12 cellular contexts compared by ENCODE assay signal in the genomic region with DNA sequence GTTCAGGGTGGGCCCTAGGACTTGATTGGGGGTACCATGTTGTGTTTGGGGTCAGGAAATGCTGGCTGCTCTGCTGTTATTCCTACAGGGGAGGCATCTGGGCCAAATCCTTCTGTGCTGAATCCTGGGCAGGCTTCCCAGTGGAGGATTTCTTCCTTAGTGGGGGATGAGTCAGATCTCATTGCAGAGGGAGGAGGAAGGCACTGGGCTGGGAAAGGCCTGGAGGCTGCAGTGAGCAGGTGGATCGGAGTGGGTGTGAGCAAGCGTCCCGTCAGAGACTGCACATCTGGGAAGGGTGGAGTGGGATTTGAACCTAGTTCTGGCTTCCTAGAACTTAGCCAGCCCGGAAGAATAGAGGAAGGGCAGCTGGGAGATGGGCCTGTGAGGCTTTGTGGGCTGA. TPM values are rescaled to one million over a fixed set of nuclear protein-coding genes. Genes with fewer than 3 reads are reported as not detected.
DNase-seq lines count a peak whose midpoint lies in the region; ATAC-seq and TF ChIP-seq lines count a peak whose summit lies in the region.
"Had no signal": no experiment of that assay in that cellular context is flagged by ENCODE, and none has a peak within 500 bp of the region (broad histone marks: within the 10 kb centered on the region; RNA-seq: fewer than 3 reads in every experiment).

No MANE protein-coding gene starts in this region.

- H3K27me3 ChIP-seq in left lung, result peaks cover 6 to 12% of the 10 kb centered on the region in 2 donors

- peaks cover 0 to 51% of the 10 kb centered on the region in 2 donors for H3K36me3 ChIP-seq in left lung

- H3K27ac Mint-ChIP-seq in IgD-negative memory B cell, result peak overlapping the region in 2 of 3 donors; percentile 87 to 99
- H3K27ac Mint-ChIP-seq in memory B cell, result peak overlapping the region; percentile 38
- H3K27ac Mint-ChIP-seq: activated CD4-positive, alpha-beta T cell treated with anti-CD3 and anti-CD28 coated beads, Interleukin-2, amount 10 ng/mL, durations not matched to agents 7 days and 5 days; naive thymus-derived CD8-positive, alpha-beta T cell had no signal

- no peak for ATAC-seq in memory B cell (ENCODE audit: low read depth)
- no peak for ATAC-seq in activated CD4-positive, CD25-positive, alpha-beta regulatory T cell treated with anti-CD3 and anti-CD28 coated beads, Interleukin-2, amount 50 U/mL, for 24 hours
- no peak for ATAC-seq in GM19455 (IDR thresholded peaks at IDR 0.05; ENCODE audit: unreplicated experiment)
- no peak for ATAC-seq in left lung
- ATAC-seq: naive thymus-derived CD8-positive, alpha-beta T cell had no signal

- H3K27ac ChIP-seq in left lung, result no peak overlapping the region
- H3K27ac ChIP-seq: spleen had no signal

- H3K9me3 ChIP-seq in left lung, result no peaks in the 10 kb centered on the region
- H3K9me3 ChIP-seq: spleen had no signal

- H3K9me3 Mint-ChIP-seq in IgD-negative memory B cell (no peaks in the 10 kb centered on the region), memory B cell (no peaks in the 10 kb centered on the region)
- H3K9me3 Mint-ChIP-seq: activated CD4-positive, alpha-beta T cell treated with anti-CD3 and anti-CD28 coated beads, Interleukin-2, amount 10 ng/mL, durations not matched to agents 7 days and 5 days; naive thymus-derived CD8-positive, alpha-beta T cell had no signal

- intact Hi-C loops in left lung (cut with DNase I), result loop anchor here in 1 of 2 donors (10.0 kb wide), 1 partner anchor 110 kb away; no protein-coding TSS in a partner anchor

- DNase-seq in AG10803 (ENCODE audit: low read depth) (peak; percentile 78), cardiac fibroblast (ENCODE audit: low read depth in 2 of 2) (peak; percentile 72 to 73), memory B cell (ENCODE audit: low spot score in 2 of 2) (no peak), H4 (ENCODE audit: low spot score) (no peak), left lung (no peak)
- DNase-seq: activated CD4-positive, alpha-beta T cell treated with anti-CD3 and anti-CD28 coated beads, Interleukin-2, amount 10 ng/mL, durations not matched to agents 7 days and 5 days; naive thymus-derived CD8-positive, alpha-beta T cell; NCI-H82; spleen had no signal

- H3K4me1 ChIP-seq in left lung, result peaks cover 8 to 24% of the 10 kb centered on the region in 2 donors

- H3K36me3 Mint-ChIP-seq in IgD-negative memory B cell (peaks cover 4% of the 10 kb centered on the region), memory B cell (peaks cover 5% of the 10 kb centered on the region)

- H3K4me3 ChIP-seq in AG10803 (ENCODE audit: low read length) (no peak overlapping the region), cardiac fibroblast (replicated peaks in 1 of 2; ENCODE audit: low read depth in 2 of 2, low read length in 2 of 2) (no peak overlapping the region), left lung (no peak overlapping the region)
- H3K4me3 ChIP-seq: spleen had no signal

- H3K27me3 Mint-ChIP-seq in IgD-negative memory B cell (peaks cover 4% of the 10 kb centered on the region), memory B cell (peaks cover 2% of the 10 kb centered on the region)

- H3K4me3 Mint-ChIP-seq in IgD-negative memory B cell (peak overlapping the region in 1 of 4 donors; percentile 69), memory B cell (no peak overlapping the region)
- H3K4me3 Mint-ChIP-seq: activated CD4-positive, alpha-beta T cell treated with anti-CD3 and anti-CD28 coated beads, Interleukin-2, amount 10 ng/mL, durations not matched to agents 7 days and 5 days had no signal

- TF ChIP-seq CTCF in AG10803 (conservative IDR thresholded peaks at IDR 0.05; ENCODE audit: low read length), result no peak
- no peak for TF ChIP-seq CTCF in cardiac fibroblast (IDR thresholded peaks at IDR 0.05; ENCODE audit: low read depth, low read length)
- TF ChIP-seq CTCF in left lung (IDR thresholded peaks at IDR 0.05), result no peak

- H3K4me1 Mint-ChIP-seq in IgD-negative memory B cell (peaks cover 12 to 19% (median 16%) of the 10 kb centered on the region in 3 donors), memory B cell (peaks cover 22% of the 10 kb centered on the region)

RNA-seq across cellular contexts. Expression of a gene that starts 11.5 kb away (rescaled TPM):
- polyA plus RNA-seq in IgD-negative memory B cell, result 63.7 TPM
- total RNA-seq in H4 (2014; rRNA removed; shearing (Covaris generic)), result 30.4 and 36.6 TPM in 2 replicates
- 10 to 100 TPM; 60.5 to 75.7 TPM for total RNA-seq in left lung

RNA-seq across cellular contexts. Expression of a gene that starts 22.6 kb away (rescaled TPM):
- not detected for polyA plus RNA-seq in IgD-negative memory B cell
- 0.49 and 1.7 TPM in 2 replicates for total RNA-seq in H4 (2014; rRNA removed; shearing (Covaris generic))
- under 1 TPM; 0.06 to 0.10 TPM for total RNA-seq in left lung
- total RNA-seq: activated CD4-positive, alpha-beta T cell treated with anti-CD3 and anti-CD28 coated beads, Interleukin-2, amount 10 ng/mL, durations not matched to agents 7 days and 5 days; naive thymus-derived CD8-positive, alpha-beta T cell; spleen had no signal
- polyA plus RNA-seq: naive thymus-derived CD8-positive, alpha-beta T cell had no signal

Comparison
In these comparisons a context has a peak if more than half of its experiments do, and no peak if none do; other contexts are left out.
1. DNase-seq: peak in AG10803 (single experiment) and cardiac fibroblast (2 of 2); none in memory B cell (0 of 2), H4 (single experiment) and left lung (0 of 2).